Comparison of ENCODE assay signal across 33 cellular contexts in genomic region chr1:204773246-204773645, GRCh38.
DNase-seq lines count a peak whose midpoint lies in the region; ATAC-seq and TF ChIP-seq lines count a peak whose summit lies in the region.
"Had no signal": no experiment of that assay in that cellular context is flagged by ENCODE, and none has a peak within 500 bp of the region (broad histone marks: within the 10 kb centered on the region; RNA-seq: fewer than 3 reads in every experiment).

No MANE protein-coding gene starts in this region.

- H3K79me2 ChIP-seq in neural cell (replicated peaks; ENCODE audit: insufficient read depth, low read length) = no peaks in the 10 kb centered on the region
- no peaks in the 10 kb centered on the region for H3K79me2 ChIP-seq in trophoblast cell (ENCODE audit: control insufficient read depth, insufficient read depth, low read length, poor library complexity)

- no peak overlapping the region for H3K4ac ChIP-seq in trophoblast cell (ENCODE audit: low read depth, low read length)

- no peaks in the 10 kb centered on the region for H3K27me3 ChIP-seq in neural cell (ENCODE audit: insufficient read depth, low read depth, low read length)
- H3K27me3 ChIP-seq in trophoblast cell (ENCODE audit: insufficient read depth, low read length) = no peaks in the 10 kb centered on the region
- H3K27me3 ChIP-seq: BE2C; BLaER1; BLaER1 treated with 17β-estradiol and CSF1 and Interleukin-3, amounts not matched to agents 10 nM and 100 nM had no signal

- H2AFZ ChIP-seq in neural cell (ENCODE audit: low read depth, low read length) = no peak overlapping the region
- H2AFZ ChIP-seq in trophoblast cell (ENCODE audit: insufficient read depth, low read length, poor library complexity) = no peak overlapping the region

- no peak overlapping the region for H4K91ac ChIP-seq in trophoblast cell (ENCODE audit: low read depth, low read length)

- no peak overlapping the region for H4K12ac ChIP-seq in trophoblast cell (ENCODE audit: low read depth, low read length)

- no peaks in the 10 kb centered on the region for H3F3A ChIP-seq in neural cell (ENCODE audit: insufficient read depth, low read length, poor library complexity, severe bottlenecking)

- DNase-seq in left kidney (ENCODE audit: low read depth, low spot score) (peak; percentile 36), trophoblast cell (peak; percentile 57 to 65), T1000 (lab: John Stamatoyannopoulos, UW) (no peak)
- DNase-seq in activated T-cell treated with anti-CD3 and anti-CD28 coated beads, Interleukin-2, amount 50 U/mL, for 24 hours = no peak
- DNase-seq: 8988T; ACHN; AML-193; BE2C; C1 segment of cervical spinal cord; Caco-2; Calu3; CD4-positive, alpha-beta memory T cell; CD4-positive, alpha-beta T cell; CD4-positive, CD25-positive, alpha-beta regulatory T cell; CD8-positive, alpha-beta memory T cell; CD8-positive, alpha-beta T cell; COR-L47; DMS 273 treated with DMSO at 0.1 percent for 48 hours; DMS153; DMS53; DMS79; DMS79 treated with DMSO at 0.1 percent for 48 hours; DND-41; EL had no signal

- no peaks in the 10 kb centered on the region for H4K20me1 ChIP-seq in neural cell (ENCODE audit: insufficient read depth)
- H4K20me1 ChIP-seq: BLaER1; BLaER1 treated with 17β-estradiol and CSF1 and Interleukin-3, amounts not matched to agents 10 nM and 100 nM had no signal

- no peaks in the 10 kb centered on the region for H3K9me3 ChIP-seq in neural cell (ENCODE audit: low read length)
- no peaks in the 10 kb centered on the region for H3K9me3 ChIP-seq in trophoblast cell (ENCODE audit: insufficient read depth, low read depth, low read length)
- H3K9me3 ChIP-seq: A549; BE2C; BLaER1; BLaER1 treated with 17β-estradiol and CSF1 and Interleukin-3, amounts not matched to agents 10 nM and 100 nM had no signal

- H3K14ac ChIP-seq in trophoblast cell (ENCODE audit: low read length) = no peak overlapping the region

- H3K18ac ChIP-seq in trophoblast cell (ENCODE audit: low read length) = no peak overlapping the region

- no CpG with 5 or more reads among the region's 1 CpG for WGBS in trophoblast cell (ENCODE audit: extremely low coverage, insufficient coverage, insufficient read length)

- no peaks in the 10 kb centered on the region for H3K9me2 ChIP-seq in neural cell (ENCODE audit: insufficient read depth, low read length)

- H2BK5ac ChIP-seq in trophoblast cell (ENCODE audit: low read depth, low read length, poor library complexity) = no peak overlapping the region

- H4K8ac ChIP-seq in trophoblast cell (ENCODE audit: low read depth, low read length) = no peak overlapping the region

- H2AK5ac ChIP-seq in trophoblast cell (ENCODE audit: low read length) = no peak overlapping the region

- H3K9me3 Mint-ChIP-seq in activated T-cell treated with anti-CD3 and anti-CD28 coated beads, Interleukin-2, amount 50 U/mL, for 24 hours = no peaks in the 10 kb centered on the region
- H3K9me3 Mint-ChIP-seq: CD4-positive, alpha-beta memory T cell; CD4-positive, alpha-beta T cell; CD8-positive, alpha-beta memory T cell; CD8-positive, alpha-beta T cell had no signal

- no peak overlapping the region for H3K4me3 Mint-ChIP-seq in activated T-cell treated with anti-CD3 and anti-CD28 coated beads, Interleukin-2, amount 50 U/mL, for 24 hours
- H3K4me3 Mint-ChIP-seq: B cell; CD14-positive monocyte; CD4-positive, alpha-beta memory T cell; CD4-positive, alpha-beta T cell; CD4-positive, CD25-positive, alpha-beta regulatory T cell; CD8-positive, alpha-beta memory T cell; CD8-positive, alpha-beta T cell had no signal

- H3K4me3 ChIP-seq in neural cell (ENCODE audit: low read length) (no peak overlapping the region), trophoblast cell (ENCODE audit: low read depth, low read length) (no peak overlapping the region)
- H3K4me3 ChIP-seq: A549; BLaER1; BLaER1 treated with 17β-estradiol and CSF1 and Interleukin-3, amounts not matched to agents 10 nM and 100 nM had no signal

- no peak for ATAC-seq in HG02763 (IDR thresholded peaks at IDR 0.05; ENCODE audit: unreplicated experiment)
- ATAC-seq: A549; CD8-positive, alpha-beta T cell had no signal

- H3K36me3 ChIP-seq in neural cell (ENCODE audit: insufficient read depth, low read length) = no peaks in the 10 kb centered on the region
- H3K36me3 ChIP-seq in trophoblast cell (ENCODE audit: control insufficient read depth in 1 of 2, insufficient read depth in 2 of 2, low read length in 2 of 2) = no peaks in the 10 kb centered on the region
- H3K36me3 ChIP-seq: BE2C; BLaER1; BLaER1 treated with 17β-estradiol and CSF1 and Interleukin-3, amounts not matched to agents 10 nM and 100 nM had no signal

- no peak for TF ChIP-seq RAD21 in neural cell (conservative IDR thresholded peaks at IDR 0.05)

- H3K4me1 Mint-ChIP-seq in activated T-cell treated with anti-CD3 and anti-CD28 coated beads, Interleukin-2, amount 50 U/mL, for 24 hours (ENCODE audit: low read depth) = no peaks in the 10 kb centered on the region
- H3K4me1 Mint-ChIP-seq: B cell; CD14-positive monocyte; CD4-positive, alpha-beta memory T cell; CD4-positive, CD25-positive, alpha-beta regulatory T cell; CD8-positive, alpha-beta memory T cell had no signal

- no peak overlapping the region for H3K9ac ChIP-seq in neural cell (ENCODE audit: low read length)
- no peak overlapping the region for H3K9ac ChIP-seq in trophoblast cell (ENCODE audit: low read length)
- H3K9ac ChIP-seq: BLaER1; BLaER1 treated with 17β-estradiol and CSF1 and Interleukin-3, amounts not matched to agents 10 nM and 100 nM had no signal

- H3K27ac ChIP-seq in neural cell (ENCODE audit: low read length) = peak overlapping the region; percentile 42
- no peak overlapping the region for H3K27ac ChIP-seq in trophoblast cell (ENCODE audit: low read depth, low read length)
- H3K27ac ChIP-seq: 22Rv1; A549; BLaER1; BLaER1 treated with 17β-estradiol and CSF1 and Interleukin-3, amounts not matched to agents 10 nM and 100 nM; C4-2B had no signal

- no peak overlapping the region for H3K23ac ChIP-seq in trophoblast cell (ENCODE audit: low read length)

- H3K4me1 ChIP-seq in trophoblast cell (ENCODE audit: control insufficient read depth in 1 of 2, insufficient read depth in 2 of 2, low read length in 2 of 2) = no peaks in the 10 kb centered on the region
- H3K4me1 ChIP-seq: A549; BE2C; BLaER1; BLaER1 treated with 17β-estradiol and CSF1 and Interleukin-3, amounts not matched to agents 10 nM and 100 nM; Caco-2 had no signal

- H3K27ac Mint-ChIP-seq in activated T-cell treated with anti-CD3 and anti-CD28 coated beads, Interleukin-2, amount 50 U/mL, for 24 hours = no peak overlapping the region
- H3K27ac Mint-ChIP-seq: B cell; CD14-positive monocyte; CD4-positive, alpha-beta memory T cell; CD4-positive, alpha-beta T cell; CD4-positive, CD25-positive, alpha-beta regulatory T cell; CD8-positive, alpha-beta memory T cell; CD8-positive, alpha-beta T cell had no signal

- H3K36me3 Mint-ChIP-seq in activated T-cell treated with anti-CD3 and anti-CD28 coated beads, Interleukin-2, amount 50 U/mL, for 24 hours (ENCODE audit: low read depth) = no peaks in the 10 kb centered on the region
- H3K36me3 Mint-ChIP-seq: CD14-positive monocyte; CD4-positive, alpha-beta memory T cell; CD4-positive, CD25-positive, alpha-beta regulatory T cell; CD8-positive, alpha-beta memory T cell; CD8-positive, alpha-beta T cell had no signal

- no peaks in the 10 kb centered on the region for H3K79me1 ChIP-seq in trophoblast cell (ENCODE audit: low read length)

- peaks cover 21% of the 10 kb centered on the region for H3K27me3 Mint-ChIP-seq in activated T-cell treated with anti-CD3 and anti-CD28 coated beads, Interleukin-2, amount 50 U/mL, for 24 hours

- TF ChIP-seq CTCF in neural cell (IDR thresholded peaks at IDR 0.05; ENCODE audit: poor library complexity, severe bottlenecking) = no peak

- no peak for TF ChIP-seq EP300 in neural cell (conservative IDR thresholded peaks at IDR 0.05; ENCODE audit: poor library complexity, severe bottlenecking)

- H3K4me2 ChIP-seq in neural cell (ENCODE audit: low read length) = no peak overlapping the region
- no peak overlapping the region for H3K4me2 ChIP-seq in trophoblast cell (ENCODE audit: low read length)
- H3K4me2 ChIP-seq: A549; BLaER1; BLaER1 treated with 17β-estradiol and CSF1 and Interleukin-3, amounts not matched to agents 10 nM and 100 nM had no signal

- H2BK12ac ChIP-seq in trophoblast cell (ENCODE audit: low read length) = no peak overlapping the region

- H2BK120ac ChIP-seq in trophoblast cell (ENCODE audit: insufficient read depth, low read length, poor library complexity) = no peak overlapping the region

TF ChIP-seq in neural cell, 6 proteins besides CTCF, POLR2A, EP300 and RAD21:
- TF ChIP-seq EZH2 (IDR thresholded peaks at IDR 0.05; ENCODE audit: borderline replicate concordance, insufficient read depth, low read length, poor library complexity, severe bottlenecking) (no peak), MXI1 (conservative IDR thresholded peaks at IDR 0.05; ENCODE audit: poor library complexity, severe bottlenecking) (no peak), POLR2AphosphoS5 (IDR thresholded peaks at IDR 0.05) (no peak), TAF1 (IDR thresholded peaks at IDR 0.05; ENCODE audit: low read depth) (no peak), SMC3 (conservative IDR thresholded peaks at IDR 0.05; ENCODE audit: poor library complexity) (no peak)
- TF ChIP-seq, protein P1, sequence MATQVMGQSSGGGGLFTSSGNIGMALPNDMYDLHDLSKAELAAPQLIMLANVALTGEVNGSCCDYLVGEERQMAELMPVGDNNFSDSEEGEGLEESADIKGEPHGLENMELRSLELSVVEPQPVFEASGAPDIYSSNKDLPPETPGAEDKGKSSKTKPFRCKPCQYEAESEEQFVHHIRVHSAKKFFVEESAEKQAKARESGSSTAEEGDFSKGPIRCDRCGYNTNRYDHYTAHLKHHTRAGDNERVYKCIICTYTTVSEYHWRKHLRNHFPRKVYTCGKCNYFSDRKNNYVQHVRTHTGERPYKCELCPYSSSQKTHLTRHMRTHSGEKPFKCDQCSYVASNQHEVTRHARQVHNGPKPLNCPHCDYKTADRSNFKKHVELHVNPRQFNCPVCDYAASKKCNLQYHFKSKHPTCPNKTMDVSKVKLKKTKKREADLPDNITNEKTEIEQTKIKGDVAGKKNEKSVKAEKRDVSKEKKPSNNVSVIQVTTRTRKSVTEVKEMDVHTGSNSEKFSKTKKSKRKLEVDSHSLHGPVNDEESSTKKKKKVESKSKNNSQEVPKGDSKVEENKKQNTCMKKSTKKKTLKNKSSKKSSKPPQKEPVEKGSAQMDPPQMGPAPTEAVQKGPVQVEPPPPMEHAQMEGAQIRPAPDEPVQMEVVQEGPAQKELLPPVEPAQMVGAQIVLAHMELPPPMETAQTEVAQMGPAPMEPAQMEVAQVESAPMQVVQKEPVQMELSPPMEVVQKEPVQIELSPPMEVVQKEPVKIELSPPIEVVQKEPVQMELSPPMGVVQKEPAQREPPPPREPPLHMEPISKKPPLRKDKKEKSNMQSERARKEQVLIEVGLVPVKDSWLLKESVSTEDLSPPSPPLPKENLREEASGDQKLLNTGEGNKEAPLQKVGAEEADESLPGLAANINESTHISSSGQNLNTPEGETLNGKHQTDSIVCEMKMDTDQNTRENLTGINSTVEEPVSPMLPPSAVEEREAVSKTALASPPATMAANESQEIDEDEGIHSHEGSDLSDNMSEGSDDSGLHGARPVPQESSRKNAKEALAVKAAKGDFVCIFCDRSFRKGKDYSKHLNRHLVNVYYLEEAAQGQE (IDR thresholded peaks at IDR 0.05; ENCODE audit: borderline replicate concordance) = no peak

Comparison
In these comparisons a context has a peak if more than half of its experiments do, and no peak if none do; other contexts are left out.
1. DNase-seq: peak in left kidney (single experiment) and trophoblast cell (2 of 2); none in T1000 (single experiment) and activated T-cell treated with anti-CD3 and anti-CD28 coated beads, Interleukin-2, amount 50 U/mL, for 24 hours (single experiment).